ENCODE assay signal across 9 cellular contexts in the genomic region with DNA sequence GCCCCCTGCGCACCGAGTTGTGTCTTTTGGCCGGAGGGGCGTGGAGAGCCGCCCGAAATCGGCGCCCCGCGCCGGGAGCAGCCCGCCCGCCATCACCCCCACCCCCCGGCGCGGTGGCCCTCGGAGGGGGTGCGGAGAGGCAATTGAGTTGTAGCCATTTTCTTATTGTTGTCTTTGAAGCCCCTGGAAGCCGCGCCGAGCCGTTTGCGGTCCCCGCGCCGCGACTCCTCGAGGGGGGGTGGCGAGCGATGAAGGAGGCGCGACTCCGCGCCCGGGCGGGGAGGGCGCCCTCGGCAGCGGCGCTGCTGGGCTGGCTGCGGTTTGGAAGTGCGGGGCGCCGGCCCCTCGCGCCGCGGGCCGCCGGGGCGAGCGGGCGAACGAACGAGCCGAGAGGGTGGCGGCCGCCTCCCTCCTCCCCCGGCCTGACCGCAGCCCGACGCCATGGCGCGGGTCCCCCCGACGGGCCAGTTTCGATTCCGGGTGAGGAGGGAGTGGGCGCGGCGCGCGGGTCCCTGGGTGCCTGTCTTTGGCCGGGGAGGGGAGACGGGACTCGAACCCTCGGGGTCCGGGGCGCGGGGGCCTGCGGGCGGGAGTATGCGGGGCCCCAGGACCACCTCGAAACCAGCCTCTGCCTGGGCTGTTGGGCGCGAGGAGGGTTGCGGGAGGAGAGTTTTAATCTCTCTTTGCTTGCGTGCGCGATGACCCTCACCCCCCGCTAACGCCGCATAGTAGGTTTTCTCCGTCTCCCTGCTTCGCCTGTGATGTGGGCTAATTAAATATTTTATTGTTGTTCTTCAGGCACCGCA. TPM values are rescaled to one million over a fixed set of nuclear protein-coding genes. Genes with fewer than 3 reads are reported as not detected.
DNase-seq lines count a peak whose midpoint lies in the region; ATAC-seq and TF ChIP-seq lines count a peak whose summit lies in the region.
"Had no signal": no experiment of that assay in that cellular context is flagged by ENCODE, and none has a peak within 500 bp of the region (broad histone marks: within the 10 kb centered on the region; RNA-seq: fewer than 3 reads in every experiment).

No MANE protein-coding gene starts in this region.

- H3K4me3 ChIP-seq in AG04449 (ENCODE audit: low read depth, low read length) (peak overlapping the region; percentile 73), HAP-1 (peak overlapping the region; percentile 56), lung (peak overlapping the region; percentile 66)

- CTCF ChIA-PET in AG04449 (lab: Yijun Ruan, JAX) = interaction anchor here (2.2 kb wide), 1 partner anchor 443 kb away, joined by 7 read pairs; no protein-coding TSS in a partner anchor

- H3K36me3 ChIP-seq in HAP-1 (replicated peaks) = no peaks in the 10 kb centered on the region
- H3K36me3 ChIP-seq in lung (ENCODE audit: control insufficient read depth in 2 of 2, insufficient read depth in 2 of 2, low read length in 2 of 2) = no peaks in the 10 kb centered on the region

- H3K27me3 ChIP-seq in HAP-1 (ENCODE audit: low read depth) (no peaks in the 10 kb centered on the region), lung (ENCODE audit: control insufficient read depth, insufficient read depth) (no peaks in the 10 kb centered on the region)

- peak overlapping the region; percentile 82 to 92 for H3K27ac ChIP-seq in lung (ENCODE audit: low read depth in 1 of 2, low read length in 1 of 2)

- no peak for ATAC-seq in lung (ENCODE audit: insufficient read depth, low FRiP score)
- no peak for ATAC-seq in GM19023 (IDR thresholded peaks at IDR 0.05; ENCODE audit: unreplicated experiment)
- ATAC-seq: HCT116 had no signal

- 1% methylated on average over 70 to 96 of the region's 96 CpGs for WGBS in lung, 2 donors

- H3K4me3 Mint-ChIP-seq in dendritic cell treated with granulocyte-macrophage colony-stimulating factor and Interleukin-4, amounts not matched to agents 40 ng/mL and 50 ng/mL, for 4 days = peak overlapping the region; percentile 84

- H3K9me3 ChIP-seq in HAP-1 (no peaks in the 10 kb centered on the region), lung (ENCODE audit: control insufficient read depth in 2 of 2, insufficient read depth in 1 of 2, low read length in 1 of 2) (no peaks in the 10 kb centered on the region)

- peaks cover 41% of the 10 kb centered on the region for H3K36me3 Mint-ChIP-seq in dendritic cell treated with granulocyte-macrophage colony-stimulating factor and Interleukin-4, amounts not matched to agents 40 ng/mL and 50 ng/mL, for 4 days (ENCODE audit: low read depth)

- in situ Hi-C loops in HAP-1 (cut with MboI; ENCODE audit: low sequenced_read_pairs) = no loop called here

- peaks cover 53% of the 10 kb centered on the region for H3K4me1 Mint-ChIP-seq in dendritic cell treated with granulocyte-macrophage colony-stimulating factor and Interleukin-4, amounts not matched to agents 40 ng/mL and 50 ng/mL, for 4 days (ENCODE audit: low read depth)

- POLR2A ChIA-PET in AG04449 (lab: Yijun Ruan, JAX) = interaction anchor here (1.2 to 1.6 kb wide), 2 partner anchors 441 to 445 kb away, joined by 3 to 9 read pairs; no protein-coding TSS in a partner anchor

- H3K27me3 Mint-ChIP-seq in dendritic cell treated with granulocyte-macrophage colony-stimulating factor and Interleukin-4, amounts not matched to agents 40 ng/mL and 50 ng/mL, for 4 days = peaks cover 11% of the 10 kb centered on the region

- no peaks in the 10 kb centered on the region for H3K4me1 ChIP-seq in HAP-1
- peaks cover 2 to 5% of the 10 kb centered on the region in 2 donors for H3K4me1 ChIP-seq in lung (ENCODE audit: control insufficient read depth in 2 of 2, insufficient read depth in 2 of 2, low read length in 2 of 2)

- TF ChIP-seq CTCF in AG04449 (IDR thresholded peaks at IDR 0.05; ENCODE audit: insufficient read depth, low read length, missing control alignments) = no peak
- TF ChIP-seq CTCF in lung (IDR thresholded peaks at IDR 0.05; ENCODE audit: control extremely low read depth, extremely low read depth) = no peak

- intact Hi-C loops in dendritic cell treated with granulocyte-macrophage colony-stimulating factor and Interleukin-4, amounts not matched to agents 40 ng/mL and 50 ng/mL, for 4 days (cut with micrococcal nuclease) = loop anchor here (5.0 kb wide), 3 partner anchors 39 to 239 kb away; no protein-coding TSS in a partner anchor

- H3K9me3 Mint-ChIP-seq in dendritic cell treated with granulocyte-macrophage colony-stimulating factor and Interleukin-4, amounts not matched to agents 40 ng/mL and 50 ng/mL, for 4 days = no peaks in the 10 kb centered on the region

- no peak overlapping the region for H3K27ac Mint-ChIP-seq in dendritic cell treated with granulocyte-macrophage colony-stimulating factor and Interleukin-4, amounts not matched to agents 40 ng/mL and 50 ng/mL, for 4 days

- DNase-seq in AG04449 (ENCODE audit: low read depth, low spot score) (no peak), HAP-1 (ENCODE audit: low spot score in 2 of 2) (peak in 1 of 2 experiments; percentile 31), lung (ENCODE audit: low spot score) (peak; percentile 48), SK-N-DZ (ENCODE audit: low spot score) (no peak)
- DNase-seq in activated CD4-positive, alpha-beta T cell treated with anti-CD3 and anti-CD28 coated beads for 48 hours = peak; percentile 55
- DNase-seq in stimulated activated CD8-positive, alpha-beta memory T cell treated with anti-CD3 and anti-CD28 coated beads, Interleukin-12 subunit alpha, Interleukin-12 subunit beta, amount 100 ng/mL, for 4 hours (ENCODE audit: low read depth) = peak; percentile 50

RNA-seq across cellular contexts. Expression of a gene that starts 1.3 kb away (rescaled TPM):
- 10 to 100 TPM; 34.9 to 44.1 TPM for total RNA-seq in lung
- polyA plus RNA-seq in lung = 10 to 100 TPM in 1 of 2 donors, 1 to 10 TPM in 1; 6.1 to 17.7 TPM
- 68.9 and 74.0 TPM in 2 replicates for polyA plus RNA-seq in SK-N-DZ (2014; cell fraction: cytosol; rRNA removed)
- polyA plus RNA-seq in SK-N-DZ (2014; cell fraction: nucleus; rRNA removed) = 50.8 and 52.3 TPM in 2 replicates

Comparison
In these comparisons a context has a peak if more than half of its experiments do, and no peak if none do; other contexts are left out.
1. DNase-seq: peak in activated CD4-positive, alpha-beta T cell treated with anti-CD3 and anti-CD28 coated beads for 48 hours (single experiment), lung (single experiment) and stimulated activated CD8-positive, alpha-beta memory T cell treated with anti-CD3 and anti-CD28 coated beads, Interleukin-12 subunit alpha, Interleukin-12 subunit beta, amount 100 ng/mL, for 4 hours (single experiment); none in AG04449 (single experiment) and SK-N-DZ (single experiment).
2. Peak in every context shown above with its lines, with median percentiles within 50 percentile points of each other: H3K4me3 ChIP-seq.